ENCODE assay signal across 8 cellular contexts in the genomic region with DNA sequence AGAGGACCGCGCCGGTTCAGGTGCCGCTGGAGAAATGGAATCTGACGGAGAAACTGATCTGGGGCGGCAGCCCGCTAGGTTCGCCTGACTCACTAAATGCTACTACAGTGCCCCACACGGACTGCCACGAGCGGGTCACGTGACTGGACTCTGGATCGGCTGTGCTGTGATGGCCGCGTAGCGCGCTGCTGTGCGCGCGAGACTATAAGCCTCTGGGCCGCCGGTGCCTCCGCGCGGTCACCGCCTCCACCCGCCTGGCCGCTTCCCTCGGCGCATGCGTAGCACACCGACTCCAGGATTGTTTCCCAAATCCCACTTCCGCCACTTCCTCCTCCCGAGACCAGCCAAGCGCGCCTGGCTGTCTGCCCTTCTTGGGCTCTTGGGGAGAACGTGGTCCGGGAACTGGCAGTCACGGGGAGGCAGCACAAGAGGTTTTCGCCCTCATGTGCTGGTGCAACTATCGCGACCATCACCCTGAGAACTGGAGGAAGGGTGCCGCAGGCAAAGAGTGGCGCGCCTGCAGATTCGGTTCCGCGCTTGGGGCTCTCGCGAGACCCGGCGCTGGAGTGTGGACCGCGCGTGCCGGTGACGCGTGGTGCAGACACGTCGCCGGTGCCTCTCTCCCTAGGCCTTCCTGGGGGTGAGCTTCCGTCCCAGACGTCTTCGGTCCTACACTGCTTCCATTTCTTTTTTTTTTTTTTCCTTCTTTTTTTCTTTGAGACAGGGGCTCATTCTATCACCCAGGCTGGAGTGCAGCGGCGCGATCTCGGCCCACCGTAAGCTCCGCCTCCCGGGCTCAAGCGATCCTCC. TPM values are rescaled to one million over a fixed set of nuclear protein-coding genes. Genes with fewer than 3 reads are reported as not detected.
DNase-seq lines count a peak whose midpoint lies in the region; ATAC-seq and TF ChIP-seq lines count a peak whose summit lies in the region.

No MANE protein-coding gene starts in this region.

- peak overlapping the region; percentile 81 for H3K4me3 ChIP-seq in AG09309 (ENCODE audit: control insufficient read depth, low read depth, low read length)
- peak overlapping the region; percentile 56 for H3K4me3 ChIP-seq in kidney epithelial cell (ENCODE audit: low read depth, low read length)

- TF ChIP-seq CTCF in AG09309 (IDR thresholded peaks at IDR 0.05; ENCODE audit: control insufficient read depth, insufficient read depth, low read depth, low read length, missing control alignments): no peak
- no peak for TF ChIP-seq CTCF in kidney epithelial cell (IDR thresholded peaks at IDR 0.05; ENCODE audit: insufficient read depth, low read length, poor library complexity, severe bottlenecking)

- no peaks in the 10 kb centered on the region for H3K36me3 ChIP-seq in kidney epithelial cell (ENCODE audit: control insufficient read depth, insufficient read depth, low read length)

- DNase-seq in AG09309 (ENCODE audit: low read depth): peak; percentile 87
- DNase-seq in NCI-H345 treated with DMSO at 0.1 percent for 48 hours (lab: John Stamatoyannopoulos, UW; ENCODE audit: unreplicated experiment): peak; percentile 94
- peak; percentile 88 for DNase-seq in activated CD4-positive, CD25-positive, alpha-beta regulatory T cell treated with anti-CD3 and anti-CD28 coated beads, Interleukin-2, amount 50 U/mL, for 72 hours
- DNase-seq in cerebellar nuclear complex (lab: John Stamatoyannopoulos, UW): peak; percentile 23 to 84
- peak; percentile 90 for DNase-seq in kidney epithelial cell (ENCODE audit: low read depth)
- peak; percentile 96 for DNase-seq in stimulated activated CD4-positive, alpha-beta T cell treated with anti-CD3 and anti-CD28 coated beads, Interleukin-15, amount 100 ng/mL, for 24 hours

- no peaks in the 10 kb centered on the region for H3K27me3 ChIP-seq in kidney epithelial cell (ENCODE audit: control insufficient read depth, insufficient read depth, low read length)

- ATAC-seq in GM19023 (IDR thresholded peaks at IDR 0.05; ENCODE audit: unreplicated experiment) (peak; percentile 82), HG03280 (IDR thresholded peaks at IDR 0.05; ENCODE audit: unreplicated experiment) (peak; percentile 70)

RNA-seq across cellular contexts. Expression of a gene that starts 35.8 kb away (rescaled TPM):
- total RNA-seq in kidney epithelial cell: 10.3 and 17.3 TPM in 2 replicates

Comparison
In these comparisons a context has a peak if more than half of its experiments do, and no peak if none do; other contexts are left out.
1. Peak in every context shown above with its lines: DNase-seq, ATAC-seq and H3K4me3 ChIP-seq.